Comparison of ENCODE assay signal across 25 cellular contexts in the genomic region with DNA sequence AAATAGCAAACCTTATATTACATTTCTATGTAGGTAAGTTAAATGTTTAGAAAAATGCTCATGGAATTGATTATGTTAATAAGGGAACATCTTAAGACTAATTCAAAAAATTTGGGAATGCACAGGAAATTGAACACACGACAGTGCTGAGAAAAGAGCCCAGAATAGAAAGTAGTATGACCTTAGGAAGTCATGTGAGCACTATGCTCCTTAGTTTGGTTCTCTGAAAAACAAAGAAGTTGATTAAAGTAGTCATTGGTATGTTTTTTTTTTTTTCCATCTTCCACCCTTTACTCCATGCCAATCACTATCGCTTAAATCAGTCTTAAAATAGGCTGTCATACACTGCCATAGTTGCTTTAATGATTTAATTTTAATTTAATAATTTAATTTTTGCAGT.
"Had no signal": no experiment of that assay in that cellular context is flagged by ENCODE, and none has a peak within 500 bp of the region (broad histone marks: within the 10 kb centered on the region; RNA-seq: fewer than 3 reads in every experiment).

No MANE protein-coding gene starts in this region.

- ATAC-seq: Panc1, Right ventricle myocardium inferior had no signal

- DNase-seq: Karpas-422, MM.1S, MV-4-11, NCI-H1092, NCI-H1105 treated with DMSO at 0.1 percent for 48 hours, NCI-H1436, NCI-H1694, NCI-H187, NCI-H2029 treated with DMSO at 0.1 percent for 48 hours, NCI-H2107, NCI-H2171, NCI-H226, NCI-H446 treated with DMSO at 0.1 percent for 48 hours, NCI-H510A, NCI-H524, NCI-H774, PC-9, SHP77, SIG-M5, SJCRH30, SK-N-SH, SW 1271, T-helper 1 cell had no signal
